ENCODE assay signal across 22 cellular contexts in genomic region chr1:21940492-21940891, GRCh38. TPM values are rescaled to one million over a fixed set of nuclear protein-coding genes. Genes with fewer than 3 reads are reported as not detected.
A peak's percentile ranks its signal among the peaks of the same experiment; 100 is the strongest.
DNase-seq lines count a peak whose midpoint lies in the region; ATAC-seq and TF ChIP-seq lines count a peak whose summit lies in the region.
"Had no signal": no experiment of that assay in that cellular context is flagged by ENCODE, and none has a peak within 500 bp of the region (broad histone marks: within the 10 kb centered on the region; RNA-seq: fewer than 3 reads in every experiment).

No MANE protein-coding gene starts in this region.

- no peak overlapping the region for H3K9ac ChIP-seq in duodenal mucosa (ENCODE audit: low read depth in 1 of 2, low read length in 2 of 2)

- H3K27ac ChIP-seq in SJCRH30 (peak overlapping the region; percentile 97), duodenal mucosa (ENCODE audit: low read depth, low read length) (peak overlapping the region; percentile 7), tibial artery (peak overlapping the region; percentile 88 to 89)
- H3K27ac ChIP-seq: C4-2B had no signal

- H3K4me1 Mint-ChIP-seq in neural crest cell, result peaks cover 74% of the 10 kb centered on the region

- H3K27me3 ChIP-seq in SJCRH30 (no peaks in the 10 kb centered on the region), duodenal mucosa (ENCODE audit: control insufficient read depth in 1 of 2, insufficient read depth in 2 of 2, low read length in 2 of 2) (no peaks in the 10 kb centered on the region), tibial artery (no peaks in the 10 kb centered on the region)

- no peak for TF ChIP-seq CTCF in neural crest cell (conservative IDR thresholded peaks at IDR 0.05)
- no peak for TF ChIP-seq CTCF in tibial artery (IDR thresholded peaks at IDR 0.05)

- no peak for ATAC-seq in HG02885 (IDR thresholded peaks at IDR 0.05; ENCODE audit: poor library complexity, unreplicated experiment)
- ATAC-seq: esophagus mucosa had no signal

- H3K4me1 ChIP-seq in SJCRH30 (peaks cover 64% of the 10 kb centered on the region), duodenal mucosa (ENCODE audit: control insufficient read depth in 1 of 2, insufficient read depth in 2 of 2, low read length in 2 of 2) (peaks cover 17 to 23% of the 10 kb centered on the region in 2 donors), tibial artery (peaks cover 0 to 79% (median 60%) of the 10 kb centered on the region in 4 donors)

- H3K4me3 Mint-ChIP-seq in neural crest cell, result peak overlapping the region; percentile 88
- H3K4me3 Mint-ChIP-seq: activated naive CD8-positive, alpha-beta T cell treated with anti-CD3 and anti-CD28 coated beads for 36 hours had no signal

- no peak for DNase-seq in SJCRH30
- DNase-seq in neural crest cell (ENCODE audit: low read depth, low spot score), result no peak
- no peak for DNase-seq in tibial artery
- no peak for DNase-seq in HuH-7.5 (ENCODE audit: low spot score)
- DNase-seq in effector CD8-positive, alpha-beta T cell (lab: John Stamatoyannopoulos, UW), result no peak
- DNase-seq: activated CD4-positive, alpha-beta T cell treated with anti-CD3 and anti-CD28 coated beads for 4 hours; activated CD8-positive, alpha-beta memory T cell treated with anti-CD3 and anti-CD28 coated beads, Interleukin-2, amount 50 U/mL, for 48 hours; activated naive CD8-positive, alpha-beta T cell treated with anti-CD3 and anti-CD28 coated beads for 36 hours; DND-41; GOT3; naive B cell; NCI-H146; NCI-H345; NK-92 treated with Interleukin-12 subunit alpha and Interleukin-12 subunit beta, amount 100 ng/mL, for 24 hours; retina; SHP77; stimulated activated CD4-positive, alpha-beta T cell treated with anti-CD3 and anti-CD28 coated beads, Interleukin-4, amount 100 ng/mL, for 24 hours had no signal

- H3K9me3 ChIP-seq in SJCRH30 (replicated peaks) (no peaks in the 10 kb centered on the region), duodenal mucosa (ENCODE audit: control insufficient read depth in 1 of 2, low read length in 2 of 2) (no peaks in the 10 kb centered on the region), tibial artery (no peaks in the 10 kb centered on the region)

- H3K9me3 Mint-ChIP-seq in neural crest cell, result no peaks in the 10 kb centered on the region
- H3K9me3 Mint-ChIP-seq: activated naive CD8-positive, alpha-beta T cell treated with anti-CD3 and anti-CD28 coated beads for 36 hours; naive B cell had no signal

- no peak overlapping the region for H3K4me3 ChIP-seq in SJCRH30
- no peak overlapping the region for H3K4me3 ChIP-seq in duodenal mucosa (ENCODE audit: low read depth in 1 of 2, low read length in 2 of 2)
- H3K4me3 ChIP-seq in tibial artery, result no peak overlapping the region

- H3K27me3 Mint-ChIP-seq in neural crest cell (ENCODE audit: low read depth), result no peaks in the 10 kb centered on the region

- H3K36me3 Mint-ChIP-seq in neural crest cell (ENCODE audit: low read depth), result no peaks in the 10 kb centered on the region
- H3K36me3 Mint-ChIP-seq: activated naive CD8-positive, alpha-beta T cell treated with anti-CD3 and anti-CD28 coated beads for 36 hours had no signal

- H3K27ac Mint-ChIP-seq in neural crest cell (ENCODE audit: unreplicated experiment), result no peak overlapping the region
- H3K27ac Mint-ChIP-seq: activated naive CD8-positive, alpha-beta T cell treated with anti-CD3 and anti-CD28 coated beads for 36 hours; naive B cell had no signal

- H3K36me3 ChIP-seq in SJCRH30 (0 out of 2 replicates have a peak, but pooled peaks cover 1% of the 10 kb centered on the region), duodenal mucosa (ENCODE audit: control insufficient read depth in 1 of 2, insufficient read depth in 2 of 2, low read length in 2 of 2) (no peaks in the 10 kb centered on the region), tibial artery (no peaks in the 10 kb centered on the region)

- intact Hi-C loops in tibial artery (cut with DNase I; ENCODE audit: low total_unique reads), result loop anchor here (5.0 kb wide), 1 partner anchor 38 kb away; no protein-coding TSS in a partner anchor

RNA-seq across cellular contexts. Expression of gene HSPG2, which starts 3.4 kb away (rescaled TPM):
- 82.3 and 84.0 TPM in 2 replicates for total RNA-seq in SJCRH30 (2014; rRNA removed; shearing (Covaris generic))
- total RNA-seq in neural crest cell, result 101 and 103 TPM in 2 replicates

RNA-seq across cellular contexts. Expression of gene CELA3B, which starts 36.3 kb away (rescaled TPM):
- total RNA-seq in SJCRH30 (2014; rRNA removed; shearing (Covaris generic)), result not detected in 2 replicates
- not detected in 2 replicates for total RNA-seq in neural crest cell
- total RNA-seq: activated naive CD8-positive, alpha-beta T cell treated with anti-CD3 and anti-CD28 coated beads for 36 hours; cerebellum; esophagus mucosa had no signal

Comparison
In these comparisons a context has a peak if more than half of its experiments do, and no peak if none do; other contexts are left out.
1. H3K27ac ChIP-seq: peak in every context shown above with its lines; median percentile 97 in SJCRH30; 88 in tibial artery; 7 in duodenal mucosa.